Comparison of ENCODE assay signal across 8 cellular contexts in the genomic region with DNA sequence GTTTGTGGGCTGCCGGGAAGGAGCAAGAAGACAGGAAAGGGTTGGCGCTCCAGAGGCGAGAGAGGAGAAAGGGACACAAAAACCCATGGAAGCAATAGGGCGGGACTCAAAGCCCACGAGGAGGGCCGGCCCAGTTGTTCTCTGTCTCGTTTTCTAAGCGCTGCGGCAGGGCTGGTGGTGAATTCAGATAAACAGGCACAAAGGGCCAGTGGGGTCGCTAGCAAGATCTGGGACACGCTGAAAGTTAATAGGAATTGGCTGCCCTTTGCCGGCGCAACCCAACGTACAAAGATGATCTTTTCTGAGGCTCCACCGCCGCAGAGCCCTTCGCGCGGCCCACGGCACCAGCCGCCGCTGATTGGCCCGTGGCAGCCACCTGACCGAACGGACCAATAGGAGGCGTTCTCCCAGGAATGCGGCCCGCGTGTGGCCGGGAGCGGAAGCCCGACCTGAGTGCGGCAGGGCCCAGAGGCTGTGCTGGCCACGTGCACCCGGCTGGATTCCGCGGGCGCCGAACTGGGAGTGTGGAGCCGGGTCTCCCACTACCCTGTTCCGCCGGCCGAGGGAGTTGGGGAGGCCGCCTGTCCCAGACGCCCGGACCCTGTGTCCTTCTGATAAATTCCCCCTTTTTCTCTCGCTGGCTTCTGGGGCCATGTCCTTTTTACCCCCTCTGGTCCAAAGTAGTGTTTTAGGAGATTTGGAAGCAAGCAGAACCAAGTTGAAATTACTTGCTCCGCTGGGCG. TPM values are rescaled to one million over a fixed set of nuclear protein-coding genes. Genes with fewer than 3 reads are reported as not detected.
DNase-seq lines count a peak whose midpoint lies in the region; ATAC-seq, FAIRE-seq and TF ChIP-seq lines count a peak whose summit lies in the region.

No MANE protein-coding gene starts in this region.

- no peaks in the 10 kb centered on the region for H3K36me3 ChIP-seq in gastrocnemius medialis

- H3K4me3 ChIP-seq in right cardiac atrium (ENCODE audit: low read length) (peak overlapping the region; percentile 11), gastrocnemius medialis (peak overlapping the region; percentile 41 to 55 (median 50))

- peak in 1 of 2 donors; percentile 19 for TF ChIP-seq POLR2A in gastrocnemius medialis (IDR thresholded peaks at IDR 0.05)

- 19% methylated on average over 49 of the region's 49 CpGs for whole genome bisulfite sequencing in right cardiac atrium

- DNase-seq in GM18507 (ENCODE audit: extremely low spot score, insufficient read length, low read depth) = peak; percentile 56
- DNase-seq in T follicular helper cell (ENCODE audit: low read depth) = peak; percentile 70
- DNase-seq in amniotic epithelial cell (ENCODE audit: low read depth) = peak; percentile 80
- peak; percentile 92 to 97 (median 96) for DNase-seq in right cardiac atrium
- DNase-seq in gastrocnemius medialis = peak; percentile 80 to 86
- no peak for DNase-seq in urothelium cell line (ENCODE audit: low spot score)

- H3K27ac ChIP-seq in right cardiac atrium (ENCODE audit: low read length) (peak overlapping the region; percentile 76), gastrocnemius medialis (peak overlapping the region; percentile 41 to 76 (median 70))

- intact Hi-C loops in right cardiac atrium (cut with DNase I) = loop anchor here in 3 of 4 donors (10.0 kb wide), 3 partner anchors 138 to 462 kb away; a partner anchor contains a TSS
- intact Hi-C loops in gastrocnemius medialis (cut with DNase I; ENCODE audit: low total_unique reads) = loop anchor here (1.0 to 10.0 kb wide), 2 partner anchors 16 to 338 kb away; a partner anchor contains a TSS

- FAIRE-seq in GM18507 (lab: Jason Lieb, UNC) (no peak), urothelium cell line (lab: Jason Lieb, UNC) (no peak)

- H3K4me1 ChIP-seq in right cardiac atrium (ENCODE audit: control insufficient read depth, insufficient read depth, low read length) = peaks cover 4% of the 10 kb centered on the region
- peaks cover 7 to 10% of the 10 kb centered on the region in 2 donors for H3K4me1 ChIP-seq in gastrocnemius medialis

- H3K27me3 ChIP-seq in right cardiac atrium (ENCODE audit: control insufficient read depth, insufficient read depth) (no peaks in the 10 kb centered on the region), gastrocnemius medialis (no peaks in the 10 kb centered on the region)

- no peak for TF ChIP-seq CTCF in gastrocnemius medialis (IDR thresholded peaks at IDR 0.05 in 4 of 5, conservative IDR thresholded peaks at IDR 0.05 in 1 of 5)

- in situ Hi-C loops in gastrocnemius medialis (cut with MboI; ENCODE audit: low sequenced_read_pairs in 4 of 4) = loop anchor here in 2 of 4 donors (25.0 kb wide), 2 partner anchors 145 to 455 kb away; no protein-coding TSS in a partner anchor

- H3K9me3 ChIP-seq in right cardiac atrium (ENCODE audit: control insufficient read depth, low read length) (no peaks in the 10 kb centered on the region), gastrocnemius medialis (no peaks in the 10 kb centered on the region)

- ATAC-seq in right cardiac atrium (peak; percentile 96 to 97), gastrocnemius medialis (peak; percentile 91 to 93), HG03196 (IDR thresholded peaks at IDR 0.05; ENCODE audit: unreplicated experiment) (no peak), HG02938 (IDR thresholded peaks at IDR 0.05; ENCODE audit: unreplicated experiment) (no peak)

RNA-seq across cellular contexts. Expression of a gene that starts 16.8 kb away (rescaled TPM):
- total RNA-seq in right cardiac atrium (10 to 100 TPM; 44.1 to 55.5 (median 50.6) TPM), gastrocnemius medialis (10 to 100 TPM; 25.4 to 32.7 (median 29.0) TPM)
- 10.0 TPM for polyA plus RNA-seq in right cardiac atrium

RNA-seq across cellular contexts. Expression of a gene that starts 30.1 kb away (rescaled TPM):
- total RNA-seq in right cardiac atrium (1 to 10 TPM; 1.9 to 3.7 (median 3.5) TPM), gastrocnemius medialis (1 to 10 TPM in 3 of 4 donors, under 1 TPM in 1; 0.56 to 5.0 (median 2.5) TPM)
- 1.5 TPM for polyA plus RNA-seq in right cardiac atrium

Comparison
In these comparisons a context has a peak if more than half of its experiments do, and no peak if none do; other contexts are left out.
1. ATAC-seq: peak in right cardiac atrium (2 of 2) and gastrocnemius medialis (2 of 2); none in HG03196 (single experiment) and HG02938 (single experiment).